In the genomic region with DNA sequence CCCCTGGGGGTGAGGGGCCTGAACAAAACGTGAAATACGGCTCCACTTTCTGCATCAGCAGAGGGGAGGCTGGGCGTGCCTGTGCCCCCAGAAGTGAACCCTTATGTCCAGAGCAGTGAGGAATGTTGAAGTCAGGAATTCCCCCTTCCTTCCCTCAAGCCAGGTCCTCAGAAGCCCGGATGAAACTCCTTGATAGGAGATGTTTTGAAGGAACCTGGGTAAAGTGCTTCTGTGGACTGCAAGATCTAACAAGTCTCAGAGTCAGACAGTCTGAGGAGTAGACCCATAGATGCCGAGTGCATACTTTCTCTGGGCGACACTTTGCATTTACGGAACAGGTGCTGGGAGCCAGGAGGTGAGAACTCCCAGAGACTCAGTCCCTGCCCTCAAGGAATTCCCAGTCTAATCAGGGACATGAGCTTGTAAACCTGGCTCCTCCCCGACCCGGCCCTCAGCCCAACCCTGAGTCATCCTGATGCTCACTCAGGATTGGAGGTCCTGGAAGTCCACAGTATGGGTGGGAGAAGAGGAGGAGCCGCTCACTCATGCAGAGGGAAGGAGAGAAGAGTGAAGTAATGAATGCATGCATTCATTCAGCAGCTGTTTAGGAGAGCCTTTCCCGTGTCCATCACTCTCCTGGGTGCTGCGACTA, we compare ENCODE assay signal across 13 cellular contexts.
DNase-seq lines count a peak whose midpoint lies in the region; ATAC-seq and TF ChIP-seq lines count a peak whose summit lies in the region.
"Had no signal": no experiment of that assay in that cellular context is flagged by ENCODE, and none has a peak within 500 bp of the region (broad histone marks: within the 10 kb centered on the region; RNA-seq: fewer than 3 reads in every experiment).

No MANE protein-coding gene starts in this region.

- TF ChIP-seq CTCF in Panc1 (IDR thresholded peaks at IDR 0.05) = no peak

- H3K36me3 Mint-ChIP-seq in activated naive CD4-positive, alpha-beta T cell treated with anti-CD3 and anti-CD28 coated beads for 36 hours (ENCODE audit: low read depth) = no peaks in the 10 kb centered on the region
- peaks cover 26% of the 10 kb centered on the region for H3K36me3 Mint-ChIP-seq in central memory CD8-positive, alpha-beta T cell (ENCODE audit: insufficient read depth)
- no peaks in the 10 kb centered on the region for H3K36me3 Mint-ChIP-seq in stimulated activated memory B cell treated with anti-CD40 and anti-IgM and Interleukin-4, amounts not matched to agents 10 μg/mL and 1 μg/mL and 100 μg/mL, for 72 hours

- no peaks in the 10 kb centered on the region for H3K9me3 Mint-ChIP-seq in activated naive CD4-positive, alpha-beta T cell treated with anti-CD3 and anti-CD28 coated beads for 36 hours
- no peaks in the 10 kb centered on the region for H3K9me3 Mint-ChIP-seq in central memory CD8-positive, alpha-beta T cell
- no peaks in the 10 kb centered on the region for H3K9me3 Mint-ChIP-seq in stimulated activated memory B cell treated with anti-CD40 and anti-IgM and Interleukin-4, amounts not matched to agents 10 μg/mL and 1 μg/mL and 100 μg/mL, for 72 hours

- no peak for ATAC-seq in Panc1
- no peak for ATAC-seq in central memory CD8-positive, alpha-beta T cell (replicated peaks; ENCODE audit: extremely low read depth, poor library complexity, severe bottlenecking)
- no peak for ATAC-seq in stimulated activated memory B cell treated with anti-CD40 and anti-IgM and Interleukin-4, amounts not matched to agents 10 μg/mL and 1 μg/mL and 100 μg/mL, for 72 hours

- H3K4me3 Mint-ChIP-seq in activated naive CD4-positive, alpha-beta T cell treated with anti-CD3 and anti-CD28 coated beads for 36 hours = no peak overlapping the region
- H3K4me3 Mint-ChIP-seq in central memory CD8-positive, alpha-beta T cell = peak overlapping the region; percentile 50
- no peak overlapping the region for H3K4me3 Mint-ChIP-seq in stimulated activated memory B cell treated with anti-CD40 and anti-IgM and Interleukin-4, amounts not matched to agents 10 μg/mL and 1 μg/mL and 100 μg/mL, for 72 hours

- peaks cover 15% of the 10 kb centered on the region for H3K4me1 ChIP-seq in Panc1 (ENCODE audit: control insufficient read depth, insufficient read depth, low read length)
- H3K4me1 ChIP-seq: colonic mucosa had no signal

- DNase-seq in activated naive CD4-positive, alpha-beta T cell treated with anti-CD3 and anti-CD28 coated beads for 36 hours = no peak
- no peak for DNase-seq in activated naive CD4-positive, alpha-beta T cell treated with Interleukin-2 at 50 U/mL for 16 hours
- DNase-seq in Panc1 (ENCODE audit: low read depth, low spot score) (no peak), midbrain (lab: John Stamatoyannopoulos, UW) (no peak), G401 (ENCODE audit: low spot score) (no peak)
- no peak for DNase-seq in central memory CD8-positive, alpha-beta T cell (ENCODE audit: low spot score in 2 of 2)
- DNase-seq in activated CD4-positive, CD25-positive, alpha-beta regulatory T cell treated with anti-CD3 and anti-CD28 coated beads, Interleukin-2, amount 50 U/mL, for 72 hours = no peak
- DNase-seq: colonic mucosa, DMS79, NCI-H2029, NCI-H748 treated with DMSO at 0.1 percent for 48 hours had no signal

- peaks cover 84% of the 10 kb centered on the region for H3K4me1 Mint-ChIP-seq in activated naive CD4-positive, alpha-beta T cell treated with anti-CD3 and anti-CD28 coated beads for 36 hours (ENCODE audit: low read depth)
- H3K4me1 Mint-ChIP-seq in central memory CD8-positive, alpha-beta T cell = peaks cover 63% of the 10 kb centered on the region
- peaks cover 46% of the 10 kb centered on the region for H3K4me1 Mint-ChIP-seq in stimulated activated memory B cell treated with anti-CD40 and anti-IgM and Interleukin-4, amounts not matched to agents 10 μg/mL and 1 μg/mL and 100 μg/mL, for 72 hours

- no peaks in the 10 kb centered on the region for H3K27me3 ChIP-seq in Panc1 (ENCODE audit: control insufficient read depth, insufficient read depth, low read length)
- H3K27me3 ChIP-seq: colonic mucosa, vagina had no signal

- CTCF ChIA-PET in activated naive CD4-positive, alpha-beta T cell treated with anti-CD3 and anti-CD28 coated beads for 36 hours (lab: Charles Lee) = interaction anchor here (2.0 kb wide), 1 partner anchor 11 kb away, joined by 6 read pairs; no protein-coding TSS in a partner anchor
- CTCF ChIA-PET in Panc1 (lab: Charles Lee) = no interaction called here

- H3K9me3 ChIP-seq in Panc1 (ENCODE audit: control insufficient read depth, insufficient read depth, low read depth, low read length) = no peaks in the 10 kb centered on the region
- H3K9me3 ChIP-seq: colonic mucosa, vagina had no signal

- no peaks in the 10 kb centered on the region for H3K27me3 Mint-ChIP-seq in activated naive CD4-positive, alpha-beta T cell treated with anti-CD3 and anti-CD28 coated beads for 36 hours (ENCODE audit: low read depth)
- no peaks in the 10 kb centered on the region for H3K27me3 Mint-ChIP-seq in central memory CD8-positive, alpha-beta T cell
- H3K27me3 Mint-ChIP-seq in stimulated activated memory B cell treated with anti-CD40 and anti-IgM and Interleukin-4, amounts not matched to agents 10 μg/mL and 1 μg/mL and 100 μg/mL, for 72 hours = no peaks in the 10 kb centered on the region

- in situ Hi-C loops in Panc1 (cut with HindIII; ENCODE audit: low pct_unique_long_range_greater_than_20kb, low sequenced_read_pairs) (no loop called here), G401 (cut with HindIII; ENCODE audit: low sequenced_read_pairs) (no loop called here)

- H3K27ac Mint-ChIP-seq in activated naive CD4-positive, alpha-beta T cell treated with anti-CD3 and anti-CD28 coated beads for 36 hours = peak overlapping the region; percentile 64
- H3K27ac Mint-ChIP-seq in central memory CD8-positive, alpha-beta T cell (ENCODE audit: low read depth) = peak overlapping the region; percentile 96
- peak overlapping the region; percentile 55 for H3K27ac Mint-ChIP-seq in stimulated activated memory B cell treated with anti-CD40 and anti-IgM and Interleukin-4, amounts not matched to agents 10 μg/mL and 1 μg/mL and 100 μg/mL, for 72 hours

- no TSS peak for BruUV-seq in Panc1 (replicated peaks; lab: Mats Ljungman, UMichigan)

- POLR2A ChIA-PET in Panc1 (lab: Charles Lee) = no interaction called here

- intact Hi-C loops in activated naive CD4-positive, alpha-beta T cell treated with anti-CD3 and anti-CD28 coated beads for 36 hours (cut with micrococcal nuclease) = loop anchor here (1.0 to 10.0 kb wide), 8 partner anchors 115 to 1990 kb away; partner anchors contain the start of genes ARHGAP12, CREM and KIF5B
- intact Hi-C loops in Panc1 (cut with micrococcal nuclease; ENCODE audit: unreplicated experiment) = no loop called here

- no peak overlapping the region for H3K4me3 ChIP-seq in Panc1 (ENCODE audit: low read depth in 2 of 2, low read length in 2 of 2)
- H3K4me3 ChIP-seq: colonic mucosa, vagina had no signal

- no peaks in the 10 kb centered on the region for H3K36me3 ChIP-seq in Panc1 (ENCODE audit: control insufficient read depth, insufficient read depth, low read length)
- H3K36me3 ChIP-seq: colonic mucosa, vagina had no signal

- H3K27ac ChIP-seq in Panc1 (ENCODE audit: low read length) = peak overlapping the region; percentile 63
- H3K27ac ChIP-seq: colonic mucosa, vagina had no signal
